8 cellular contexts compared by ENCODE assay signal in the genomic region with DNA sequence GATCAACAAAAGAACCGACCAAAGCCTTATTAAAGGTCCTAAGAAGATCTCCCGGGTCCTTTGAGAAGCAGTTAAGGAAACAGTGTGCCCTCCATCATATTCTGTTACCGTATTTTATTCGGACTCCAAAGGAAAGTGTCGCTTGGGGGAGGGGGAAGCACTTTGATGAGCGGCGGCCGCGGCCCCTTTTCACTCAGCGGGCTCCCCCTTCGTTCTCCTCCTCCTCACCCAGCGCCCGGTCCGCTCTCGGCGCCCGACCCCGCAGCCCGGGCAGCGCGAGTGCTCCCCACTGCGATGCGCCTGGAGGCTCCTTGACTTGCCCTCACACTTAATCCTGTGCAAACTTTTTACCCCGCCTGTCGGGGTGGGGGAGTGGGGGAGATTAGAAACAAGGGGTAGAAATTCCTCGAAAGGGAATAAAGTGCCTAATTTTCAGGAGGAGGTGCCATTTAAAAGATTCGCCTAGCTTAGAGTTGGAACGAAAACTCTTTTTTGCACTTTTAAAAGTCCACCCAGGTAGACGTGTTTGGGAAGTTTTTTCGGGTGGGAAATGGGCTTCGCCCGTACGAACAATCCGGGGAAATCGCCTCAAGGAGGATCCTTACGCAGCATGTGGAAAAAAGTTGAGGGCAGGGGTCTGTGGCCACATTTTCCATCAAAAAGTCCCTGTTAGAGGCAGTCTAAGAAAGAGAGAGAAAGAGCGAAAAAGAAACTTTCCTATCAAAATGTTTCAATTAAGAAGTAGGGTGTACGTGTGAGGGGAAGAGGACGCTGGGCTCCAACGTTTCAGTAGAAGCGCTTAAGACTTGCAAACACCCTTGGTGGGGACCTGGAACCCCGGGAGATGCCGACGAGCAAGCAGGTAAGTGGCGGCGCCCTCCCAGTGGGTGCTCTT. TPM values are rescaled to one million over a fixed set of nuclear protein-coding genes. Genes with fewer than 3 reads are reported as not detected.
DNase-seq lines count a peak whose midpoint lies in the region; ATAC-seq and TF ChIP-seq lines count a peak whose summit lies in the region.

No MANE protein-coding gene starts in this region.

- H3K4me3 ChIP-seq in heart left ventricle: peak overlapping the region; percentile 26 to 60 (median 50)
- peak overlapping the region; percentile 14 to 56 (median 32) for H3K4me3 ChIP-seq in fibroblast of lung (replicated peaks in 1 of 4; ENCODE audit: control extremely low read depth in 1 of 4, insufficient read depth in 1 of 4, low read depth in 3 of 4, low read length in 4 of 4)
- H3K4me3 ChIP-seq in sigmoid colon: peak overlapping the region in 3 of 4 donors; percentile 36 to 52 (median 51)

- H3K79me2 ChIP-seq in fibroblast of lung (ENCODE audit: control insufficient read depth, insufficient read depth, low read length): no peaks in the 10 kb centered on the region

- DNase-seq in heart left ventricle (peak in 1 of 5 donors; percentile 37), left ventricle myocardium superior (no peak), SW480 (ENCODE audit: low spot score) (peak; percentile 13), fibroblast of lung (ENCODE audit: low read depth in 2 of 2) (no peak), sigmoid colon (no peak)

- no peak overlapping the region for H2AFZ ChIP-seq in fibroblast of lung (ENCODE audit: low read length)

- no peak overlapping the region for H3K9ac ChIP-seq in fibroblast of lung (ENCODE audit: insufficient read depth, low read length)

- intact Hi-C loops in heart left ventricle (cut with DNase I) (no loop called here), left ventricle myocardium superior (cut with micrococcal nuclease) (no loop called here), sigmoid colon (cut with DNase I) (no loop called here)

- peak overlapping the region; percentile 89 for H3K4me2 ChIP-seq in fibroblast of lung (ENCODE audit: extremely low read depth, insufficient read depth, low read length)

- ATAC-seq in heart left ventricle (no peak), left ventricle myocardium superior (no peak), GM18907 (IDR thresholded peaks at IDR 0.05; ENCODE audit: unreplicated experiment) (no peak), HG02571 (IDR thresholded peaks at IDR 0.05; ENCODE audit: unreplicated experiment) (no peak), HG03565 (IDR thresholded peaks at IDR 0.05; ENCODE audit: unreplicated experiment) (no peak)

- H3K27me3 ChIP-seq in heart left ventricle (peaks cover 55 to 100% (median 92%) of the 10 kb centered on the region in 9 donors), fibroblast of lung (ENCODE audit: control insufficient read depth, insufficient read depth, low read length) (peaks cover 56% of the 10 kb centered on the region), sigmoid colon (peaks cover 68 to 100% (median 85%) of the 10 kb centered on the region in 3 donors)

- H3K36me3 ChIP-seq in heart left ventricle (peaks cover 0 to 12% (median 0%) of the 10 kb centered on the region in 9 donors), fibroblast of lung (ENCODE audit: control insufficient read depth, insufficient read depth, low read length) (peaks cover 3% of the 10 kb centered on the region), sigmoid colon (peaks cover 0 to 30% (median 8%) of the 10 kb centered on the region in 4 donors)

- WGBS in heart left ventricle, 4 donors: 4 to 6% (median 5%) methylated on average over 46 of the region's 46 CpGs
- WGBS in sigmoid colon, 2 donors: 4 to 7% methylated on average over 46 of the region's 46 CpGs

- TF ChIP-seq CTCF in heart left ventricle (IDR thresholded peaks at IDR 0.05) (no peak), fibroblast of lung (conservative IDR thresholded peaks at IDR 0.05 in 1 of 2, IDR thresholded peaks at IDR 0.05 in 1 of 2; ENCODE audit: low read depth in 1 of 2, low read length in 2 of 2) (no peak), sigmoid colon (IDR thresholded peaks at IDR 0.05) (no peak)

- peaks cover 0 to 59% (median 42%) of the 10 kb centered on the region in 12 donors for H3K4me1 ChIP-seq in heart left ventricle
- H3K4me1 ChIP-seq in fibroblast of lung (ENCODE audit: control insufficient read depth, extremely low read depth, insufficient read depth, low read length): no peaks in the 10 kb centered on the region
- H3K4me1 ChIP-seq in sigmoid colon: peaks cover 2 to 47% (median 44%) of the 10 kb centered on the region in 4 donors

- H4K20me1 ChIP-seq in fibroblast of lung (ENCODE audit: control insufficient read depth, extremely low read depth, insufficient read depth, low read length): no peaks in the 10 kb centered on the region

- TF ChIP-seq POLR2A in heart left ventricle (IDR thresholded peaks at IDR 0.05) (no peak), sigmoid colon (IDR thresholded peaks at IDR 0.05) (no peak)

- no peak for TF ChIP-seq EP300 in sigmoid colon (IDR thresholded peaks at IDR 0.05)

- H3K27ac ChIP-seq in heart left ventricle (no peak overlapping the region), fibroblast of lung (ENCODE audit: insufficient read depth, low read length) (no peak overlapping the region), sigmoid colon (no peak overlapping the region)

- H3K9me3 ChIP-seq in heart left ventricle: no peaks in the 10 kb centered on the region
- H3K9me3 ChIP-seq in fibroblast of lung (ENCODE audit: control insufficient read depth, insufficient read depth, low read depth, low read length): no peaks in the 10 kb centered on the region
- peaks cover 0 to 8% (median 0%) of the 10 kb centered on the region in 4 donors for H3K9me3 ChIP-seq in sigmoid colon

RNA-seq across cellular contexts. Expression of gene OTX1, which starts 1.1 kb away (rescaled TPM):
- under 1 TPM in 1 of 9 donors, not detected in 8; 0.15 TPM for total RNA-seq in heart left ventricle
- not detected for polyA plus RNA-seq in heart left ventricle
- not detected for total RNA-seq in left ventricle myocardium superior
- 0.17 TPM in 1 of 2 replicates, not detected in the other for total RNA-seq in fibroblast of lung
- not detected in 2 replicates for polyA plus RNA-seq in fibroblast of lung
- polyA plus RNA-seq in fibroblast of lung (2012): 0.06 and 0.09 TPM in 2 replicates
- 0.11 TPM in 1 of 2 replicates, not detected in the other for polyA minus RNA-seq in fibroblast of lung (ENCODE audit: low replicate concordance)
- total RNA-seq in sigmoid colon: under 1 TPM in 1 of 4 donors, not detected in 3; 0.54 TPM
- not detected for polyA plus RNA-seq in sigmoid colon
